8 cellular contexts compared by ENCODE assay signal in genomic region chr1:65265296-65266271, GRCh38. TPM values are rescaled to one million over a fixed set of nuclear protein-coding genes. Genes with fewer than 3 reads are reported as not detected.
DNase-seq lines count a peak whose midpoint lies in the region; ATAC-seq, FAIRE-seq and TF ChIP-seq lines count a peak whose summit lies in the region.

No MANE protein-coding gene starts in this region.

- TF ChIP-seq CTCF in CD8-positive, alpha-beta T cell (IDR thresholded peaks at IDR 0.05) = no peak
- TF ChIP-seq CTCF in endothelial cell of umbilical vein (IDR thresholded peaks at IDR 0.05; ENCODE audit: extremely low read depth in 1 of 2, insufficient read depth in 1 of 2, low read depth in 1 of 2, low read length in 2 of 2) = peak; percentile 6 to 31

- dilution Hi-C loops in endothelial cell of umbilical vein (cut with MboI; ENCODE audit: extremely low pct_ligation_motif_present, low sequenced_read_pairs) = no loop called here

- H3K27me3 ChIP-seq in CD8-positive, alpha-beta T cell (ENCODE audit: insufficient read depth, low read length) = no peaks in the 10 kb centered on the region
- H3K27me3 ChIP-seq in endothelial cell of umbilical vein (ENCODE audit: control insufficient read depth in 2 of 2, insufficient read depth in 2 of 2, low read length in 2 of 2) (no peaks in the 10 kb centered on the region), mesenchymal stem cell (ENCODE audit: control insufficient read depth in 1 of 2, insufficient read depth in 1 of 2, low read length in 2 of 2) (no peaks in the 10 kb centered on the region)

- BruUV-seq in endothelial cell of umbilical vein (replicated peaks; lab: Mats Ljungman, UMichigan) = no TSS peak

- H3K4me3 Mint-ChIP-seq in CD8-positive, alpha-beta T cell = peak overlapping the region; percentile 80

- peak overlapping the region; percentile 26 for H2BK15ac ChIP-seq in mesenchymal stem cell (ENCODE audit: low read depth, poor library complexity, severe bottlenecking)

- no peaks in the 10 kb centered on the region for H4K20me1 ChIP-seq in endothelial cell of umbilical vein (replicated peaks; ENCODE audit: control insufficient read depth, extremely low read depth, insufficient read depth, low read length)

- POLR2A ChIA-PET in CD8-positive, alpha-beta T cell (lab: Charles Lee) = interaction anchor here (0.5 to 2.1 kb wide), 4 partner anchors 10 to 1607 kb away, joined by 3 to 11 read pairs (median 4); no protein-coding TSS in a partner anchor
- POLR2A ChIA-PET in endothelial cell of umbilical vein (lab: Charles Lee) = no interaction called here

- H3K36me3 Mint-ChIP-seq in CD8-positive, alpha-beta T cell = no peaks in the 10 kb centered on the region

- H2BK120ac ChIP-seq in mesenchymal stem cell (ENCODE audit: low read depth, low read length) = peak overlapping the region; percentile 81

- H3K9me3 ChIP-seq in CD8-positive, alpha-beta T cell (ENCODE audit: low read length) = no peaks in the 10 kb centered on the region
- H3K9me3 ChIP-seq in endothelial cell of umbilical vein (replicated peaks; ENCODE audit: control insufficient read depth, insufficient read depth, low read length) (no peaks in the 10 kb centered on the region), mesenchymal stem cell (ENCODE audit: control insufficient read depth, low read length) (no peaks in the 10 kb centered on the region)

- intact Hi-C loops in CD8-positive, alpha-beta T cell (cut with DNase I, micrococcal nuclease) = no loop called here
- intact Hi-C loops in endothelial cell of umbilical vein (cut with micrococcal nuclease) = loop anchor here (1.0 kb wide), 1 partner anchor 11 kb away; no protein-coding TSS in a partner anchor

- H2AK5ac ChIP-seq in mesenchymal stem cell (ENCODE audit: low read length, severe bottlenecking) = no peak overlapping the region

- WGBS in mesenchymal stem cell = 2% methylated on average over 50 of the region's 65 CpGs

- H3K27me3 Mint-ChIP-seq in CD8-positive, alpha-beta T cell (ENCODE audit: low read depth) = peaks cover 29% of the 10 kb centered on the region

- H2BK12ac ChIP-seq in mesenchymal stem cell (ENCODE audit: low read length in 2 of 2) = peak overlapping the region in 1 of 2 experiments; percentile 21

- peak overlapping the region; percentile 64 for H3K4me3 ChIP-seq in CD8-positive, alpha-beta T cell (ENCODE audit: low read depth, low read length)
- H3K4me3 ChIP-seq in endothelial cell of umbilical vein (replicated peaks in 1 of 3; ENCODE audit: insufficient read depth in 1 of 3, low read depth in 1 of 3, low read length in 3 of 3) (peak overlapping the region; percentile 28 to 57 (median 49)), mesenchymal stem cell (ENCODE audit: insufficient read depth in 1 of 2, low read depth in 1 of 2, low read length in 2 of 2) (peak overlapping the region; percentile 66 to 77)

- peak overlapping the region; percentile 35 for H4K91ac ChIP-seq in mesenchymal stem cell (ENCODE audit: low read length)

- H2BK5ac ChIP-seq in mesenchymal stem cell (ENCODE audit: low read depth, low read length, poor library complexity, severe bottlenecking) = no peak overlapping the region

- no peaks in the 10 kb centered on the region for H3K79me2 ChIP-seq in endothelial cell of umbilical vein (ENCODE audit: control insufficient read depth, insufficient read depth, low read length)

- H3K27ac ChIP-seq in CD8-positive, alpha-beta T cell (ENCODE audit: low read depth, low read length) = peak overlapping the region; percentile 32
- no peak overlapping the region for H3K27ac ChIP-seq in endothelial cell of umbilical vein (ENCODE audit: insufficient read depth, low read depth, low read length)
- no peak overlapping the region for H3K27ac ChIP-seq in mesenchymal stem cell (ENCODE audit: low read length, poor library complexity, severe bottlenecking)

- H3K4me1 ChIP-seq in CD8-positive, alpha-beta T cell (ENCODE audit: insufficient read depth, low read length) = peaks cover 18% of the 10 kb centered on the region
- H3K4me1 ChIP-seq in endothelial cell of umbilical vein (ENCODE audit: control insufficient read depth, extremely low read depth, insufficient read depth, low read length) (peaks cover 17% of the 10 kb centered on the region), mesenchymal stem cell (ENCODE audit: control insufficient read depth, insufficient read depth, low read depth, low read length) (peaks cover 3% of the 10 kb centered on the region)

- peak; percentile 81 for ATAC-seq in CD8-positive, alpha-beta T cell
- peak; percentile 38 for ATAC-seq in GM19463 (IDR thresholded peaks at IDR 0.05; ENCODE audit: unreplicated experiment)
- no peak for ATAC-seq in HG02623 (IDR thresholded peaks at IDR 0.05; ENCODE audit: unreplicated experiment)

- H3K4ac ChIP-seq in mesenchymal stem cell (ENCODE audit: low read depth in 1 of 2, low read length in 2 of 2) = peak overlapping the region; percentile 40 to 70

- H3K36me3 ChIP-seq in CD8-positive, alpha-beta T cell (ENCODE audit: insufficient read depth, low read length) = no peaks in the 10 kb centered on the region
- H3K36me3 ChIP-seq in endothelial cell of umbilical vein (ENCODE audit: control insufficient read depth in 2 of 2, extremely low read depth in 1 of 2, insufficient read depth in 2 of 2, low read length in 2 of 2) (no peaks in the 10 kb centered on the region), mesenchymal stem cell (ENCODE audit: control insufficient read depth in 1 of 2, insufficient read depth in 2 of 2, low read depth in 1 of 2, low read length in 2 of 2) (no peaks in the 10 kb centered on the region)

- H3K4me2 ChIP-seq in endothelial cell of umbilical vein (ENCODE audit: insufficient read depth, low read length) (peak overlapping the region; percentile 87), mesenchymal stem cell (ENCODE audit: low read length, poor library complexity, severe bottlenecking) (peak overlapping the region; percentile 87)

- CTCF ChIA-PET in CD8-positive, alpha-beta T cell (lab: Charles Lee) = interaction anchor here (1.5 kb wide), 1 partner anchor 52 kb away, joined by 3 read pairs; no protein-coding TSS in a partner anchor
- CTCF ChIA-PET in endothelial cell of umbilical vein (lab: Charles Lee) = interaction anchor here (0.6 to 2.4 kb wide), 7 partner anchors 10 to 422 kb away, joined by 3 to 14 read pairs (median 4); no protein-coding TSS in a partner anchor

- peak overlapping the region; percentile 91 for H2AFZ ChIP-seq in endothelial cell of umbilical vein (ENCODE audit: low read depth, low read length)
- H2AFZ ChIP-seq in mesenchymal stem cell (ENCODE audit: low read depth, low read length) = peak overlapping the region; percentile 33

- H3K27ac Mint-ChIP-seq in CD8-positive, alpha-beta T cell = no peak overlapping the region

- H3K23ac ChIP-seq in mesenchymal stem cell (ENCODE audit: low read length in 2 of 2) = peak overlapping the region in 1 of 2 experiments; percentile 89

- FAIRE-seq in endothelial cell of umbilical vein (lab: Jason Lieb, UNC) = no peak

- H3K9ac ChIP-seq in endothelial cell of umbilical vein (replicated peaks; ENCODE audit: extremely low read depth, insufficient read depth, low read length) (peak overlapping the region; percentile 13), mesenchymal stem cell (ENCODE audit: low read length) (peak overlapping the region; percentile 87)

- peak in 6 of 7 experiments; percentile 7 to 70 (median 35) for DNase-seq in CD8-positive, alpha-beta T cell
- DNase-seq in NCI-H1694 treated with DMSO at 0.1 percent for 48 hours (lab: John Stamatoyannopoulos, UW) = peak; percentile 80
- DNase-seq in activated CD8-positive, alpha-beta memory T cell treated with anti-CD3 and anti-CD28 coated beads for 24 hours = peak; percentile 73
- peak; percentile 17 for DNase-seq in endothelial cell of umbilical vein (ENCODE audit: low read depth, low spot score)
- DNase-seq in mesenchymal stem cell = peak; percentile 67
- DNase-seq in stromal cell of bone marrow (ENCODE audit: low read depth) = peak; percentile 39

- H3K79me1 ChIP-seq in mesenchymal stem cell (replicated peaks; ENCODE audit: low read length, poor library complexity, severe bottlenecking) = peaks cover 3% of the 10 kb centered on the region

- H3K9me3 Mint-ChIP-seq in CD8-positive, alpha-beta T cell = no peaks in the 10 kb centered on the region

- H4K8ac ChIP-seq in mesenchymal stem cell (ENCODE audit: low read length) = peak overlapping the region; percentile 74

- H3K18ac ChIP-seq in mesenchymal stem cell (ENCODE audit: low read depth in 1 of 2, low read length in 2 of 2) = peak overlapping the region; percentile 77 to 84

- no peak for TF ChIP-seq POLR2A in endothelial cell of umbilical vein (IDR thresholded peaks at IDR 0.05; ENCODE audit: low read depth, low read length)

- peak overlapping the region in 1 of 2 experiments; percentile 23 for H3K14ac ChIP-seq in mesenchymal stem cell (ENCODE audit: low read length in 2 of 2)

- no peaks in the 10 kb centered on the region for H3K9me1 ChIP-seq in endothelial cell of umbilical vein (replicated peaks; ENCODE audit: control insufficient read depth, extremely low read depth, insufficient read depth, low read length)

- peaks cover 18% of the 10 kb centered on the region for H3K4me1 Mint-ChIP-seq in CD8-positive, alpha-beta T cell (ENCODE audit: low read depth)

TF ChIP-seq in endothelial cell of umbilical vein, 7 proteins besides CTCF, POLR2A, EP300 and RAD21:
- TF ChIP-seq JUN (IDR thresholded peaks at IDR 0.05; ENCODE audit: borderline replicate concordance, insufficient read depth, insufficient read length, low read depth) (no peak), EZH2 (IDR thresholded peaks at IDR 0.05; ENCODE audit: borderline replicate concordance, low read depth, low read length, severe bottlenecking) (no peak), MAX (IDR thresholded peaks at IDR 0.05; ENCODE audit: insufficient read depth, insufficient read length) (peak; percentile 46)

RNA-seq across cellular contexts. Expression of gene DNAJC6, which starts 43.8 kb away (rescaled TPM):
- total RNA-seq in CD8-positive, alpha-beta T cell = 1 to 10 TPM; 1.4 to 1.9 TPM
- 2.7 and 4.9 TPM in 2 replicates for total RNA-seq in endothelial cell of umbilical vein
- 1.9 and 2.3 TPM in 2 replicates for polyA plus RNA-seq in endothelial cell of umbilical vein
- polyA plus RNA-seq in endothelial cell of umbilical vein (2011; cell fraction: cytosol; rRNA removed) = 1.4 and 2.0 TPM in 2 replicates
- 6.0 and 6.4 TPM in 2 replicates for polyA plus RNA-seq in endothelial cell of umbilical vein (2011; cell fraction: nucleus; rRNA removed)
- 3.6 and 3.7 TPM in 2 replicates for polyA plus RNA-seq in endothelial cell of umbilical vein (2012)
- 9.9 and 11.2 TPM in 2 replicates for polyA minus RNA-seq in endothelial cell of umbilical vein
- 5.3 TPM for polyA minus RNA-seq in endothelial cell of umbilical vein (2011; cell fraction: cytosol; rRNA and poly(A)+ RNA removed)
- 10.1 and 26.3 TPM in 2 replicates for polyA minus RNA-seq in endothelial cell of umbilical vein (2011; cell fraction: nucleus; rRNA and poly(A)+ RNA removed)
- 5.3 TPM for polyA plus RNA-seq in mesenchymal stem cell (2013, experiment 1 of 2)
- 4.3 TPM for polyA plus RNA-seq in mesenchymal stem cell (2013, experiment 2 of 2)

Comparison
In these comparisons a context has a peak if more than half of its experiments do, and no peak if none do; other contexts are left out.
1. DNase-seq: peak in every context shown above with its lines; median percentile 80 in NCI-H1694 treated with DMSO at 0.1 percent for 48 hours; 73 in activated CD8-positive, alpha-beta memory T cell treated with anti-CD3 and anti-CD28 coated beads for 24 hours; 67 in mesenchymal stem cell; 39 in stromal cell of bone marrow; 35 in CD8-positive, alpha-beta T cell; 17 in endothelial cell of umbilical vein.